ENCODE assay signal across 1 cellular context in genomic region chr15:90926766-90927165, GRCh38. TPM values are rescaled to one million over a fixed set of nuclear protein-coding genes. Genes with fewer than 3 reads are reported as not detected.
"Had no signal": no experiment of that assay in that cellular context is flagged by ENCODE, and none has a peak within 500 bp of the region (broad histone marks: within the 10 kb centered on the region; RNA-seq: fewer than 3 reads in every experiment).

No MANE protein-coding gene starts in this region.

RNA-seq across cellular contexts. Expression of gene RCCD1, which starts 27.9 kb away (rescaled TPM):
- total RNA-seq: H4 had no signal
